In the genomic region with DNA sequence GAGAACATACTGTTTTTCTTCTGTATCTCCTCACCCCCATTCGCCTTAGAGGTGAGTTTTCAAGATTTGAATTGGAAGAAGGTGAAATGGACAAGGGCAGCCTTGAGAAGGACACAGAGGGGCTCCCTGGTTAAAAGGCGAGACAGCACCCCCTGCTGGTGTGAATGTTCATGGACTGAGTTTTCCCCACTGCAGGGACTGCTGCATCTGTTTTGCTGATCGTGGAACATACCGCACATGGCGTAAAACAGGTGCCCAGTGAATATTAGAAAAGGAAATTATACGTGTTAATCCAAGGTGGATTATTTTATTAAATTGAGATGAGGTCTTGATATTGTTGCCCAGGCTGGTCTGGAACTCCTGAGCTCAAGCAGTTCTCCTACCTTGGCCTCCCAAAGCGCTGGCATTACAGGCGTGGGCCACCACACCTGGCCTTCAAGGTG, we compare ENCODE assay signal across 9 cellular contexts. TPM values are rescaled to one million over a fixed set of nuclear protein-coding genes. Genes with fewer than 3 reads are reported as not detected.
DNase-seq lines count a peak whose midpoint lies in the region; ATAC-seq and TF ChIP-seq lines count a peak whose summit lies in the region.
"Had no signal": no experiment of that assay in that cellular context is flagged by ENCODE, and none has a peak within 500 bp of the region (broad histone marks: within the 10 kb centered on the region; RNA-seq: fewer than 3 reads in every experiment).

No MANE protein-coding gene starts in this region.

- no peaks in the 10 kb centered on the region for H3K4me1 ChIP-seq in CD4-positive, alpha-beta memory T cell (ENCODE audit: insufficient read depth, low read length)
- no peaks in the 10 kb centered on the region for H3K4me1 ChIP-seq in Panc1 (ENCODE audit: control insufficient read depth, insufficient read depth, low read length)
- peaks cover 10 to 14% of the 10 kb centered on the region in 2 experiments for H3K4me1 ChIP-seq in neutrophil (ENCODE audit: control insufficient read depth in 1 of 2, insufficient read depth in 1 of 2, low read depth in 1 of 2, low read length in 1 of 2)

- peaks cover 5 to 7% (median 6%) of the 10 kb centered on the region in 4 donors for H3K4me1 Mint-ChIP-seq in CD4-positive, alpha-beta memory T cell

- no peaks in the 10 kb centered on the region for H3K9me3 Mint-ChIP-seq in CD4-positive, alpha-beta memory T cell

- H3K27me3 ChIP-seq in CD4-positive, alpha-beta memory T cell (ENCODE audit: insufficient read depth, low read length), result no peaks in the 10 kb centered on the region
- H3K27me3 ChIP-seq in Panc1 (ENCODE audit: control insufficient read depth, insufficient read depth, low read length), result no peaks in the 10 kb centered on the region
- no peaks in the 10 kb centered on the region for H3K27me3 ChIP-seq in neutrophil

- in situ Hi-C loops in Panc1 (cut with HindIII; ENCODE audit: low pct_unique_long_range_greater_than_20kb, low sequenced_read_pairs), result no loop called here

- H3K36me3 Mint-ChIP-seq in CD4-positive, alpha-beta memory T cell, result peaks cover 19 to 51% of the 10 kb centered on the region in 2 donors

- no peak overlapping the region for H3K27ac ChIP-seq in CD4-positive, alpha-beta memory T cell (ENCODE audit: low read depth, low read length)
- H3K27ac ChIP-seq in Panc1 (ENCODE audit: low read length), result no peak overlapping the region
- no peak overlapping the region for H3K27ac ChIP-seq in neutrophil
- H3K27ac ChIP-seq: SK-N-MC had no signal

- POLR2A ChIA-PET in CD4-positive, alpha-beta memory T cell (lab: Charles Lee; ENCODE audit: partially characterized antibody), result interaction anchor here (1.0 kb wide), 1 partner anchor 62 kb away, joined by 3 read pairs; a partner anchor contains a TSS
- POLR2A ChIA-PET in Panc1 (lab: Charles Lee), result no interaction called here

- no peak overlapping the region for H3K4me3 Mint-ChIP-seq in CD4-positive, alpha-beta memory T cell

- CTCF ChIA-PET in CD4-positive, alpha-beta memory T cell (lab: Charles Lee; ENCODE audit: partially characterized antibody), result interaction anchor here (0.8 to 4.7 kb wide), 18 partner anchors 8 to 279 kb away, joined by 3 to 32 read pairs (median 4); a partner anchor contains a TSS
- CTCF ChIA-PET in Panc1 (lab: Charles Lee), result interaction anchor here (1.0 to 1.4 kb wide), 2 partner anchors 30 to 52 kb away, joined by 3 read pairs; no protein-coding TSS in a partner anchor

- no peak overlapping the region for H3K4me3 ChIP-seq in CD4-positive, alpha-beta memory T cell (ENCODE audit: low read length in 2 of 2)
- H3K4me3 ChIP-seq in Panc1 (ENCODE audit: low read depth in 2 of 2, low read length in 2 of 2) (no peak overlapping the region), fibroblast of the aortic adventitia (ENCODE audit: low read depth, low read length) (no peak overlapping the region), neutrophil (ENCODE audit: low read depth in 1 of 2, low read length in 1 of 2) (no peak overlapping the region)
- H3K4me3 ChIP-seq: SK-N-MC had no signal

- peak; percentile 57 to 68 (median 64) for DNase-seq in CD4-positive, alpha-beta memory T cell
- DNase-seq in HT-29 (ENCODE audit: low spot score), result peak; percentile 76
- peak; percentile 58 for DNase-seq in Panc1 (ENCODE audit: low read depth, low spot score)
- peak; percentile 50 for DNase-seq in activated T-helper 1 cell treated with Interleukin-2 at 50 U/mL for 16 hours (ENCODE audit: low read depth)
- DNase-seq in fibroblast of the aortic adventitia (ENCODE audit: low read depth), result peak; percentile 81
- peak; percentile 36 for DNase-seq in stromal cell of bone marrow (ENCODE audit: low read depth)

- no peaks in the 10 kb centered on the region for H3K27me3 Mint-ChIP-seq in CD4-positive, alpha-beta memory T cell

- intact Hi-C loops in CD4-positive, alpha-beta memory T cell (cut with micrococcal nuclease), result loop anchor here (1.0 kb wide), 1 partner anchor 277 kb away; no protein-coding TSS in a partner anchor
- intact Hi-C loops in Panc1 (cut with micrococcal nuclease; ENCODE audit: unreplicated experiment), result no loop called here

- TF ChIP-seq CTCF in Panc1 (IDR thresholded peaks at IDR 0.05) (peak; percentile 94), fibroblast of the aortic adventitia (IDR thresholded peaks at IDR 0.05; ENCODE audit: insufficient read depth, low read length) (peak; percentile 80), neutrophil (IDR thresholded peaks at IDR 0.05) (peak; percentile 67)

- peaks cover 28% of the 10 kb centered on the region for H3K36me3 ChIP-seq in CD4-positive, alpha-beta memory T cell (ENCODE audit: insufficient read depth, low read length)
- H3K36me3 ChIP-seq in Panc1 (ENCODE audit: control insufficient read depth, insufficient read depth, low read length) (no peaks in the 10 kb centered on the region), neutrophil (peaks cover 92% of the 10 kb centered on the region)

- no peaks in the 10 kb centered on the region for H3K9me3 ChIP-seq in CD4-positive, alpha-beta memory T cell (ENCODE audit: control insufficient read depth in 1 of 2, low read length in 2 of 2)
- H3K9me3 ChIP-seq in Panc1 (ENCODE audit: control insufficient read depth, insufficient read depth, low read depth, low read length), result no peaks in the 10 kb centered on the region
- H3K9me3 ChIP-seq in neutrophil, result no peaks in the 10 kb centered on the region

- ATAC-seq in Panc1, result peak; percentile 90
- no peak for ATAC-seq in HG03565 (IDR thresholded peaks at IDR 0.05; ENCODE audit: unreplicated experiment)

- BruUV-seq in Panc1 (replicated peaks; lab: Mats Ljungman, UMichigan), result TSS peak; percentile 35

- H3K27ac Mint-ChIP-seq in CD4-positive, alpha-beta memory T cell, result peak overlapping the region in 5 of 7 donors; percentile 17 to 78 (median 72)

RNA-seq across cellular contexts. Expression of a gene that starts 54.5 kb away (rescaled TPM):
- 100 to 1,000 TPM; 124 to 128 TPM for total RNA-seq in CD4-positive, alpha-beta memory T cell
- 10 to 100 TPM; 15.3 to 63.9 TPM for polyA plus RNA-seq in CD4-positive, alpha-beta memory T cell
- total RNA-seq in HT-29 (2014; rRNA removed; shearing (Covaris generic)), result 35.5 and 41.2 TPM in 2 replicates
- total RNA-seq in Panc1 (2021; ENCODE audit: unreplicated experiment) (99.1 TPM), fibroblast of the aortic adventitia (ENCODE audit: low replicate concordance) (17.5 and 38.9 TPM in 2 replicates)
- polyA plus RNA-seq in Panc1 (2012; ENCODE audit: insufficient read length), result 56.6 TPM
